8 cellular contexts compared by ENCODE assay signal in the genomic region with DNA sequence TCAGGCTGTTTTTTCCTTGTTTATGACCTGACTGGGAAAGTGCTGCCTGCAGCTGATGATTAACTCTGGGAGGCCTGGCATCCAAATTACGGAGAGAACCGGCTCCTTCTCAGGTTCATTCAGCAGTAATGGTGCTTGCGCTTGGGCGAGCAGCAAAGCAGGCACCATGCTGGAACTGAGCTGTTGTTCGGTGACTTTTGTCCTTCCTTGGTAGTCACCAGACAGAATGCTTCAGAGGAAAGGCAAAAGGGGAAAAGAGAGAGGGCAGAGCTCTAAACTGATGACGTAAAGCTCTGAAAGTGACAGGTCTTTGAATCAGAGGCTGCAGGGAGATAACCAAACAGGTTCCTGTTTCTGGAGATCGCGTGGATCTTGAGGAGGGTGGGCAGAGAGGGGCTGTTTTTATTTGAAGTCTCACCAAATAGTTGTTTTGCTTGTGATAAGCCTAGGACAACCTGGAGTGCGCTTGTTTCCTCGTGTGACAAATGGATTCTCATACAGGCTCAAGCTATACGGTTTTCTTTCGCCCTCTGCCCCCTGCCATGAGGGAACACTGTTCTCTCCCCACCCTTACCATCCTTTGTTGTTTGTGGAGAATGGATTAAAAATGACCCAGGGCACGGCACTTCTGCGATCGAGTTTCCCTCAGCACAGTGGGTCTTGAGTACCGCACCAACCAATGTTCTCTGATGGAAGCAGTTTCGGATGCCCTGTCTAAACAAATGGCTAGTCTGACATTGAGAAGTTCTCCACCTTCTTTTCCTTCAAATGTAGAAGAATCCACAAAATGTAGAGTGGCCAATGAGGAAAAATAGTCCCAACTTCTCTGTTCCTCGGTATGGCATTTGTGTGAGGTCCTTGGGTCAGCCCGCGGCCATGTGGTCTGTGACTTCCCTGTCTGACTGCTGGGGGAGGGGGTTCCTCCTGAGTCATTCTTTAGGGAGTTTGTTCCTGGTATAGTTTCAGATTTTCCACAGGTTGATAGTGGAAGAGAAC. TPM values are rescaled to one million over a fixed set of nuclear protein-coding genes. Genes with fewer than 3 reads are reported as not detected.
A peak's percentile ranks its signal among the peaks of the same experiment; 100 is the strongest.
DNase-seq lines count a peak whose midpoint lies in the region; ATAC-seq and TF ChIP-seq lines count a peak whose summit lies in the region.

No MANE protein-coding gene starts in this region.

- TF ChIP-seq CTCF in OCI-LY7 (conservative IDR thresholded peaks at IDR 0.05; ENCODE audit: low read length) (no peak), endothelial cell (IDR thresholded peaks at IDR 0.05; ENCODE audit: unreplicated experiment) (no peak)

- H3K9me2 ChIP-seq in OCI-LY7 (ENCODE audit: insufficient read depth, low read length), result no peaks in the 10 kb centered on the region

- peak; percentile 85 for TF ChIP-seq POLR2A in GM18526 (IDR thresholded peaks at IDR 0.05; ENCODE audit: extremely low read depth, insufficient read length)

- no peak overlapping the region for H3K27ac ChIP-seq in OCI-LY7 (ENCODE audit: low read depth, low read length, poor library complexity, severe bottlenecking)

- no peaks in the 10 kb centered on the region for H3K9me3 Mint-ChIP-seq in endothelial cell (ENCODE audit: unreplicated experiment)

- H2AFZ ChIP-seq in OCI-LY7 (ENCODE audit: low read length), result peak overlapping the region; percentile 96; the same call in 1 of the 2 replicates

- H3K4me3 ChIP-seq in OCI-LY7 (ENCODE audit: low read depth, low read length, poor library complexity, severe bottlenecking), result peak overlapping the region; percentile 72

- peak overlapping the region; percentile 25 for H3K27ac Mint-ChIP-seq in endothelial cell (ENCODE audit: unreplicated experiment)

- CTCF ChIA-PET in OCI-LY7 (lab: Charles Lee; ENCODE audit: unreplicated experiment), result interaction anchor here (0.6 to 1.3 kb wide), 2 partner anchors 34 to 122 kb away, joined by 3 to 4 read pairs; a partner anchor contains a TSS

- H3K36me3 Mint-ChIP-seq in endothelial cell (ENCODE audit: low read depth, unreplicated experiment), result peaks cover 75% of the 10 kb centered on the region

- no TSS peak for BruUV-seq in OCI-LY7 (replicated peaks; lab: Mats Ljungman, UMichigan)

- H3K79me2 ChIP-seq in OCI-LY7 (ENCODE audit: insufficient read depth, low read depth, low read length), result no peaks in the 10 kb centered on the region

- no peaks in the 10 kb centered on the region for H3K9me3 ChIP-seq in OCI-LY7 (ENCODE audit: low read length)

- peaks cover 73% of the 10 kb centered on the region for H3K4me1 Mint-ChIP-seq in endothelial cell (ENCODE audit: unreplicated experiment)

- peak; percentile 27 for ATAC-seq in HG02678 (IDR thresholded peaks at IDR 0.05; ENCODE audit: unreplicated experiment)

- DNase-seq in OCI-LY7 (ENCODE audit: low spot score) (peak; percentile 42), endothelial cell (ENCODE audit: low spot score) (no peak), nucleus accumbens (lab: John Stamatoyannopoulos, UW) (peak in 31 of 56 donors; percentile 2 to 65 (median 25)), T-helper 9 cell (no peak), NCI-H187 treated with DMSO at 0.1 percent for 48 hours (lab: John Stamatoyannopoulos, UW) (no peak), SK-N-DZ (ENCODE audit: low spot score) (no peak)

- H4K20me1 ChIP-seq in OCI-LY7 (ENCODE audit: insufficient read depth, low read length), result no peaks in the 10 kb centered on the region

- H3K27me3 Mint-ChIP-seq in endothelial cell (ENCODE audit: unreplicated experiment), result peaks cover 13% of the 10 kb centered on the region

- no peaks in the 10 kb centered on the region for H3K36me3 ChIP-seq in OCI-LY7 (ENCODE audit: insufficient read depth, low read length)

- peaks cover 36% of the 10 kb centered on the region for H3K4me1 ChIP-seq in OCI-LY7 (ENCODE audit: insufficient read depth, low read length, poor library complexity, severe bottlenecking)

- intact Hi-C loops in OCI-LY7 (cut with micrococcal nuclease; ENCODE audit: unreplicated experiment), result loop anchor here (5.0 kb wide), 1 partner anchor 120 kb away; a partner anchor contains a TSS

- POLR2A ChIA-PET in OCI-LY7 (lab: Charles Lee), result interaction anchor here (0.6 to 1.0 kb wide), 7 partner anchors 10 to 229 kb away, joined by 3 to 6 read pairs (median 3); a partner anchor contains a TSS

- peak overlapping the region; percentile 81 for H3K4me2 ChIP-seq in OCI-LY7 (ENCODE audit: low read length)

- H3K4me3 Mint-ChIP-seq in endothelial cell (ENCODE audit: unreplicated experiment), result peak overlapping the region; percentile 80

RNA-seq across cellular contexts. Expression of a gene that starts 1.3 kb away (rescaled TPM):
- 5.1 and 5.3 TPM in 2 replicates for total RNA-seq in OCI-LY7 (2014; rRNA removed; shearing (Covaris generic))
- total RNA-seq in OCI-LY7 (2022) (8.7 and 11.2 TPM in 2 replicates), endothelial cell (ENCODE audit: unreplicated experiment) (487 TPM)
- not detected in 2 replicates for polyA plus RNA-seq in SK-N-DZ (2014; cell fraction: cytosol; rRNA removed)
- polyA plus RNA-seq in SK-N-DZ (2014; cell fraction: nucleus; rRNA removed), result not detected in 2 replicates

Comparison
In these comparisons a context has a peak if more than half of its experiments do, and no peak if none do; other contexts are left out.
1. DNase-seq: peak in OCI-LY7 (single experiment) and nucleus accumbens (31 of 56); none in endothelial cell (single experiment), T-helper 9 cell (single experiment), NCI-H187 treated with DMSO at 0.1 percent for 48 hours (single experiment) and SK-N-DZ (single experiment).
2. RNA of a gene that starts 1.3 kb away (total RNA-seq): 487 TPM in endothelial cell (single experiment); 5.1 to 11.2 TPM in OCI-LY7; every median in the first group is over 10 times any median in the second.